In genomic region chr9:680106-680505, GRCh38 we compare ENCODE assay signal across 25 cellular contexts.
"Had no signal": no experiment of that assay in that cellular context is flagged by ENCODE, and none has a peak within 500 bp of the region (broad histone marks: within the 10 kb centered on the region; RNA-seq: fewer than 3 reads in every experiment).

No MANE protein-coding gene starts in this region.

- H3K27me3 ChIP-seq: body of pancreas, cardiac muscle cell, esophagus muscularis mucosa, gastroesophageal sphincter, heart left ventricle, neutrophil, pancreas, right atrium auricular region, suprapubic skin, tibial nerve had no signal

- H3K27ac ChIP-seq: body of pancreas, cardiac muscle cell, esophagus muscularis mucosa, gastroesophageal sphincter, heart left ventricle, neutrophil, pancreas, psoas muscle, right atrium auricular region, suprapubic skin, tibial nerve had no signal

- DNase-seq: activated CD4-positive, alpha-beta memory T cell treated with anti-CD3 and anti-CD28 coated beads for 36 hours; activated CD4-positive, alpha-beta T cell treated with anti-CD3 and anti-CD28 coated beads for 48 hours; activated naive CD4-positive, alpha-beta T cell treated with Interleukin-2 at 50 U/mL for 16 hours; activated naive CD8-positive, alpha-beta T cell treated with anti-CD3 and anti-CD28 coated beads, Interleukin-2, amount 10 ng/mL, durations not matched to agents 7 days and 5 days; activated T-cell treated with anti-CD3 and anti-CD28 coated beads, Interleukin-2, amount 50 U/mL, for 48 hours; amniotic stem cell; body of pancreas; effector CD4-positive, alpha-beta T cell; heart left ventricle; pancreas; psoas muscle; T-helper 17 cell had no signal

- H3K36me3 ChIP-seq: cardiac muscle cell, esophagus muscularis mucosa, gastroesophageal sphincter, neutrophil, pancreas, right atrium auricular region, suprapubic skin, tibial nerve had no signal

- H3K27ac Mint-ChIP-seq: activated CD4-positive, alpha-beta memory T cell treated with anti-CD3 and anti-CD28 coated beads for 36 hours; activated naive CD8-positive, alpha-beta T cell treated with anti-CD3 and anti-CD28 coated beads, Interleukin-2, amount 10 ng/mL, durations not matched to agents 7 days and 5 days; memory B cell; nephron; stimulated activated naive CD8-positive, alpha-beta T cell treated with anti-CD3 and anti-CD28 coated beads, Interleukin-15, Interleukin-2, amounts not matched to agents 100 ng/mL and 50 ng/mL, for 24 hours; T-helper 17 cell had no signal

- H3K36me3 Mint-ChIP-seq: activated CD4-positive, alpha-beta memory T cell treated with anti-CD3 and anti-CD28 coated beads for 36 hours; activated naive CD8-positive, alpha-beta T cell treated with anti-CD3 and anti-CD28 coated beads, Interleukin-2, amount 10 ng/mL, durations not matched to agents 7 days and 5 days; memory B cell had no signal

- H3K27me3 Mint-ChIP-seq: activated CD4-positive, alpha-beta memory T cell treated with anti-CD3 and anti-CD28 coated beads for 36 hours; memory B cell; stimulated activated naive CD8-positive, alpha-beta T cell treated with anti-CD3 and anti-CD28 coated beads, Interleukin-15, Interleukin-2, amounts not matched to agents 100 ng/mL and 50 ng/mL, for 24 hours had no signal

- ATAC-seq: body of pancreas, gastroesophageal sphincter, heart left ventricle, pancreas, psoas muscle, T-helper 17 cell had no signal

- H3K4me3 ChIP-seq: body of pancreas, cardiac muscle cell, esophagus muscularis mucosa, gastroesophageal sphincter, heart left ventricle, pancreas, psoas muscle, right atrium auricular region, suprapubic skin, tibial nerve had no signal

- H3K4me3 Mint-ChIP-seq: activated CD4-positive, alpha-beta memory T cell treated with anti-CD3 and anti-CD28 coated beads for 36 hours; activated naive CD8-positive, alpha-beta T cell treated with anti-CD3 and anti-CD28 coated beads, Interleukin-2, amount 10 ng/mL, durations not matched to agents 7 days and 5 days; memory B cell; nephron; stimulated activated naive CD8-positive, alpha-beta T cell treated with anti-CD3 and anti-CD28 coated beads, Interleukin-15, Interleukin-2, amounts not matched to agents 100 ng/mL and 50 ng/mL, for 24 hours; T-helper 17 cell had no signal

- H3K9me3 Mint-ChIP-seq: activated CD4-positive, alpha-beta memory T cell treated with anti-CD3 and anti-CD28 coated beads for 36 hours; activated naive CD8-positive, alpha-beta T cell treated with anti-CD3 and anti-CD28 coated beads, Interleukin-2, amount 10 ng/mL, durations not matched to agents 7 days and 5 days; memory B cell; nephron; stimulated activated naive CD8-positive, alpha-beta T cell treated with anti-CD3 and anti-CD28 coated beads, Interleukin-15, Interleukin-2, amounts not matched to agents 100 ng/mL and 50 ng/mL, for 24 hours had no signal

- FAIRE-seq: endometrium, islet of Langerhans, pancreas, urothelium cell line had no signal

- H3K9me3 ChIP-seq: body of pancreas, esophagus muscularis mucosa, gastroesophageal sphincter, heart left ventricle, neutrophil, pancreas, psoas muscle, right atrium auricular region, suprapubic skin, tibial nerve had no signal
